ENCODE assay signal across 11 cellular contexts in the genomic region with DNA sequence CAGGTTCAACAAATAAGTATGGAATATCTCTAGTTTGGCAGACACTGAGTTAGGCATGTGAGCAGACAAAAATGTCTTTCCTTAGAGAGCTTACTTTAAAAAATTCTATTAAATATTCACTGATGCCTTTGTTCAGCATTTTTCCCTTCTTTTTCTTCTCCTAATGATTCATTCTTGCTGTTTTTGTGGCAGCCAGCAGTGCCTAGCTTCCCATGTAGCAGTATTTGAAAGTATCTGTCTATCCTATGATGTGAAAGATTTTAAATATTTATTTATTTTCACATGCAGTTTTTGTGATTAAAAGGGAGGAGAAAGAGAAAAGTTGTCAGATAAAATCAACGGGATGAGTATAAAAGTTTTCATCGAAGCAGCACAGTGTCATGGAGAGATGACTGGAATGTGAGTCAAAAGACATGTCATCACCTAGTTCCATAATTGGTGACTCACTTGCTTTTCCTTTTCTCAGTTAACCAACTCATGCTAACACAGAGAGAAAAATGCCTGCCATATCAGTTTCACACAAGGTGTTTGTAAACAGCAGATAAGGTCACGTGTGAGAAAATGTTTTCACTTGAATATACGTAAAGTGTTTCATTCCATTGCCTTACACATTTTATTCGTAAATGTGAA.
DNase-seq lines count a peak whose midpoint lies in the region; FAIRE-seq and TF ChIP-seq lines count a peak whose summit lies in the region.
"Had no signal": no experiment of that assay in that cellular context is flagged by ENCODE, and none has a peak within 500 bp of the region (broad histone marks: within the 10 kb centered on the region; RNA-seq: fewer than 3 reads in every experiment).

No MANE protein-coding gene starts in this region.

- no peak overlapping the region for H2BK120ac ChIP-seq in mesenchymal stem cell (ENCODE audit: low read depth, low read length)

- FAIRE-seq in HTR-8/SVneo (lab: Jason Lieb, UNC) = no peak
- FAIRE-seq: islet of Langerhans had no signal

- peak overlapping the region; percentile 52 for H3K27ac ChIP-seq in mesenchymal stem cell (ENCODE audit: low read length, poor library complexity, severe bottlenecking)

- H3K4ac ChIP-seq in mesenchymal stem cell (ENCODE audit: low read depth in 1 of 2, low read length in 2 of 2) = no peak overlapping the region

- peak overlapping the region; percentile 89 for H3K9ac ChIP-seq in mesenchymal stem cell (ENCODE audit: low read length)

- H3K18ac ChIP-seq in mesenchymal stem cell (ENCODE audit: low read depth in 1 of 2, low read length in 2 of 2) = no peak overlapping the region

- no peak overlapping the region for H3K14ac ChIP-seq in mesenchymal stem cell (ENCODE audit: low read length in 2 of 2)

- H3K79me1 ChIP-seq in mesenchymal stem cell (replicated peaks; ENCODE audit: low read length, poor library complexity, severe bottlenecking) = peaks cover 1% of the 10 kb centered on the region

- no peak overlapping the region for H2AK5ac ChIP-seq in mesenchymal stem cell (ENCODE audit: low read length, severe bottlenecking)

- H2AFZ ChIP-seq in mesenchymal stem cell (ENCODE audit: low read depth, low read length) = no peak overlapping the region

- peak; percentile 67 for DNase-seq in AG08395 (ENCODE audit: low spot score)
- DNase-seq in HTR-8/SVneo (ENCODE audit: insufficient read length, low spot score) = peak; percentile 24
- DNase-seq in cardiac fibroblast (ENCODE audit: low read depth in 2 of 2) = peak; percentile 55 to 86
- DNase-seq in mesenchymal stem cell = peak; percentile 62
- DNase-seq in stimulated activated CD4-positive, alpha-beta T cell treated with anti-CD3 and anti-CD28 coated beads, Interleukin-4, amount 100 ng/mL, for 24 hours = no peak
- no peak for DNase-seq in H7
- DNase-seq in NCI-H748 treated with DMSO at 0.1 percent for 48 hours (lab: John Stamatoyannopoulos, UW) = no peak
- no peak for DNase-seq in effector CD8-positive, alpha-beta T cell (lab: John Stamatoyannopoulos, UW)
- DNase-seq: H9, right cardiac atrium had no signal

- H3K36me3 ChIP-seq in mesenchymal stem cell (ENCODE audit: control insufficient read depth in 1 of 2, insufficient read depth in 2 of 2, low read depth in 1 of 2, low read length in 2 of 2) (no peaks in the 10 kb centered on the region), H7 (replicated peaks; ENCODE audit: control insufficient read depth, insufficient read depth, low read length) (no peaks in the 10 kb centered on the region)

- H4K8ac ChIP-seq in mesenchymal stem cell (ENCODE audit: low read length) = no peak overlapping the region

- no peak overlapping the region for H3K4me3 ChIP-seq in cardiac fibroblast (replicated peaks in 1 of 2; ENCODE audit: low read depth in 2 of 2, low read length in 2 of 2)
- H3K4me3 ChIP-seq in mesenchymal stem cell (ENCODE audit: insufficient read depth in 1 of 2, low read depth in 1 of 2, low read length in 2 of 2) = peak overlapping the region in 1 of 2 experiments; percentile 60
- H3K4me3 ChIP-seq in H7 (ENCODE audit: insufficient read depth, low read depth, low read length) = no peak overlapping the region

- TF ChIP-seq CTCF in cardiac fibroblast (IDR thresholded peaks at IDR 0.05; ENCODE audit: low read depth, low read length) = no peak

- H3K4me2 ChIP-seq in mesenchymal stem cell (ENCODE audit: low read length, poor library complexity, severe bottlenecking) = no peak overlapping the region

- no peak overlapping the region for H2BK5ac ChIP-seq in mesenchymal stem cell (ENCODE audit: low read depth, low read length, poor library complexity, severe bottlenecking)

- H4K91ac ChIP-seq in mesenchymal stem cell (ENCODE audit: low read length) = no peak overlapping the region

- no peaks in the 10 kb centered on the region for H3K27me3 ChIP-seq in mesenchymal stem cell (ENCODE audit: control insufficient read depth in 1 of 2, insufficient read depth in 1 of 2, low read length in 2 of 2)
- no peaks in the 10 kb centered on the region for H3K27me3 ChIP-seq in H7 (ENCODE audit: control insufficient read depth, insufficient read depth, low read length)

- H3K4me1 ChIP-seq in mesenchymal stem cell (ENCODE audit: control insufficient read depth, insufficient read depth, low read depth, low read length) = peaks cover 6% of the 10 kb centered on the region

- WGBS in mesenchymal stem cell = no CpG with 5 or more reads among the region's 5 CpGs

- no peak overlapping the region for H2BK12ac ChIP-seq in mesenchymal stem cell (ENCODE audit: low read length in 2 of 2)

- no peak overlapping the region for H3K23ac ChIP-seq in mesenchymal stem cell (ENCODE audit: low read length in 2 of 2)

- no peaks in the 10 kb centered on the region for H3K9me3 ChIP-seq in mesenchymal stem cell (ENCODE audit: control insufficient read depth, low read length)

- H2BK15ac ChIP-seq in mesenchymal stem cell (ENCODE audit: low read depth, poor library complexity, severe bottlenecking) = no peak overlapping the region

Comparison
In these comparisons a context has a peak if more than half of its experiments do, and no peak if none do; other contexts are left out.
1. DNase-seq: peak in AG08395 (single experiment), HTR-8/SVneo (single experiment), cardiac fibroblast (2 of 2) and mesenchymal stem cell (single experiment); none in stimulated activated CD4-positive, alpha-beta T cell treated with anti-CD3 and anti-CD28 coated beads, Interleukin-4, amount 100 ng/mL, for 24 hours (single experiment), H7 (single experiment), NCI-H748 treated with DMSO at 0.1 percent for 48 hours (single experiment) and effector CD8-positive, alpha-beta T cell (single experiment).